1 cellular context compared by ENCODE assay signal in the genomic region with DNA sequence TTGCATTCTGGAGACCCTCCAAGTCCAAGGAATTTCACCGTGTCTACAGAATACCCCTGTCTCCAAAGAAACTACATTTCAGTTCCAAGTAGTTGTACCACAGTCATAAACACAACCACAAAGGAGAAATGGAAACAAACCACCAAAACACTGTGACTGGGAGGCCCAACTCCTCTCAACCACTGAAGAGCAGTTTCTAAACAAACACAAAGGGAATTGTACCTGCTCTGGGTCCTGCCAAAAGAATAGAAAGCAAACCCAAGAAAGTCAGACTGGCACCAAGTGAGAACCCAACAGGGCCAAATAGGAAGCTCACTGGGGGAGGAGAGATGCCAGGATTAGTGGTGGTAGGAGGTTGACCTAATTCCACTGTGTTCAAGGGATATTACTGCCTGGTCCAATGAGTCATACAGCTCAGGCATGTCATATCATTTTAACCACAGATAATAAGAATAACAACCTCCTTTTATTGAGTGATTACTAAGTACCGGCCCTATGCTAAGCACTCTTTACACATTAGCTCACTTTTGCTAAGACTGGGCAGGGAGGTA.
TF ChIP-seq lines count a peak whose summit lies in the region.

No MANE protein-coding gene starts in this region.

TF ChIP-seq in K562, 482 proteins besides CTCF, POLR2A, EP300 and RAD21 (continued from another document):
- TF ChIP-seq, protein P1, sequence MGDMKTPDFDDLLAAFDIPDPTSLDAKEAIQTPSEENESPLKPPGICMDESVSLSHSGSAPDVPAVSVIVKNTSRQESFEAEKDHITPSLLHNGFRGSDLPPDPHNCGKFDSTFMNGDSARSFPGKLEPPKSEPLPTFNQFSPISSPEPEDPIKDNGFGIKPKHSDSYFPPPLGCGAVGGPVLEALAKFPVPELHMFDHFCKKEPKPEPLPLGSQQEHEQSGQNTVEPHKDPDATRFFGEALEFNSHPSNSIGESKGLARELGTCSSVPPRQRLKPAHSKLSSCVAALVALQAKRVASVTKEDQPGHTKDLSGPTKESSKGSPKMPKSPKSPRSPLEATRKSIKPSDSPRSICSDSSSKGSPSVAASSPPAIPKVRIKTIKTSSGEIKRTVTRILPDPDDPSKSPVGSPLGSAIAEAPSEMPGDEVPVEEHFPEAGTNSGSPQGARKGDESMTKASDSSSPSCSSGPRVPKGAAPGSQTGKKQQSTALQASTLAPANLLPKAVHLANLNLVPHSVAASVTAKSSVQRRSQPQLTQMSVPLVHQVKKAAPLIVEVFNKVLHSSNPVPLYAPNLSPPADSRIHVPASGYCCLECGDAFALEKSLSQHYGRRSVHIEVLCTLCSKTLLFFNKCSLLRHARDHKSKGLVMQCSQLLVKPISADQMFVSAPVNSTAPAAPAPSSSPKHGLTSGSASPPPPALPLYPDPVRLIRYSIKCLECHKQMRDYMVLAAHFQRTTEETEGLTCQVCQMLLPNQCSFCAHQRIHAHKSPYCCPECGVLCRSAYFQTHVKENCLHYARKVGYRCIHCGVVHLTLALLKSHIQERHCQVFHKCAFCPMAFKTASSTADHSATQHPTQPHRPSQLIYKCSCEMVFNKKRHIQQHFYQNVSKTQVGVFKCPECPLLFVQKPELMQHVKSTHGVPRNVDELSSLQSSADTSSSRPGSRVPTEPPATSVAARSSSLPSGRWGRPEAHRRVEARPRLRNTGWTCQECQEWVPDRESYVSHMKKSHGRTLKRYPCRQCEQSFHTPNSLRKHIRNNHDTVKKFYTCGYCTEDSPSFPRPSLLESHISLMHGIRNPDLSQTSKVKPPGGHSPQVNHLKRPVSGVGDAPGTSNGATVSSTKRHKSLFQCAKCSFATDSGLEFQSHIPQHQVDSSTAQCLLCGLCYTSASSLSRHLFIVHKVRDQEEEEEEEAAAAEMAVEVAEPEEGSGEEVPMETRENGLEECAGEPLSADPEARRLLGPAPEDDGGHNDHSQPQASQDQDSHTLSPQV (IDR thresholded peaks at IDR 0.05): peak; percentile 58; the same call in 1 of the 2 replicates
- TF ChIP-seq ESRRB (CRISPR knock-in tag; IDR thresholded peaks at IDR 0.05; ENCODE audit: borderline replicate concordance) (no peak), ZNF121 (CRISPR knock-in tag; conservative IDR thresholded peaks at IDR 0.05) (no peak), ELF2 (CRISPR knock-in tag; IDR thresholded peaks at IDR 0.05) (no peak), HOMEZ (CRISPR knock-in tag; IDR thresholded peaks at IDR 0.05) (no peak), SMARCA5 (IDR thresholded peaks at IDR 0.05) (no peak), ZBTB49 (CRISPR knock-in tag; IDR thresholded peaks at IDR 0.05; ENCODE audit: borderline replicate concordance) (no peak), IRF1 (CRISPR knock-in tag; IDR thresholded peaks at IDR 0.05; ENCODE audit: borderline replicate concordance) (no peak), BHLHE40 (IDR thresholded peaks at IDR 0.05; ENCODE audit: low read length) (no peak), ARID1B (IDR thresholded peaks at IDR 0.05) (peak; percentile 54), FOXK1 (CRISPR knock-in tag; IDR thresholded peaks at IDR 0.05; ENCODE audit: borderline replicate concordance) (no peak), ZNF76 (CRISPR knock-in tag; IDR thresholded peaks at IDR 0.05; ENCODE audit: borderline replicate concordance) (no peak), SMARCA4 (IDR thresholded peaks at IDR 0.05) (peak; percentile 42; the same call in 1 of the 2 replicates), YBX1 (IDR thresholded peaks at IDR 0.05) (no peak), ZNF695 (CRISPR knock-in tag; IDR thresholded peaks at IDR 0.05) (no peak), SMARCE1 (IDR thresholded peaks at IDR 0.05) (peak; percentile 69), JUND (IDR thresholded peaks at IDR 0.05; ENCODE audit: borderline replicate concordance, low read depth, low read length) (peak; percentile 82), JUND (tag; IDR thresholded peaks at IDR 0.05; ENCODE audit: borderline replicate concordance, low read depth, low read length) (peak; percentile 75; the same call in 2 of the 3 replicates), KLF16 (IDR thresholded peaks at IDR 0.05) (no peak), RCOR1 (IDR thresholded peaks at IDR 0.05; ENCODE audit: borderline replicate concordance in 1 of 2, low read depth in 2 of 2, low read length in 2 of 2) (0 out of 4 replicates have a peak, but pooled peaks of 1 of the 2 experiments have one; percentile 11), ZNF24 (IDR thresholded peaks at IDR 0.05) (no peak), FOSL1 (tag; conservative IDR thresholded peaks at IDR 0.05) (peak; percentile 89), ARID3A (IDR thresholded peaks at IDR 0.05; ENCODE audit: borderline replicate concordance, low read depth, low read length) (0 out of 2 replicates have a peak, but pooled peaks have one; percentile 32)
- TF ChIP-seq, protein P2, sequence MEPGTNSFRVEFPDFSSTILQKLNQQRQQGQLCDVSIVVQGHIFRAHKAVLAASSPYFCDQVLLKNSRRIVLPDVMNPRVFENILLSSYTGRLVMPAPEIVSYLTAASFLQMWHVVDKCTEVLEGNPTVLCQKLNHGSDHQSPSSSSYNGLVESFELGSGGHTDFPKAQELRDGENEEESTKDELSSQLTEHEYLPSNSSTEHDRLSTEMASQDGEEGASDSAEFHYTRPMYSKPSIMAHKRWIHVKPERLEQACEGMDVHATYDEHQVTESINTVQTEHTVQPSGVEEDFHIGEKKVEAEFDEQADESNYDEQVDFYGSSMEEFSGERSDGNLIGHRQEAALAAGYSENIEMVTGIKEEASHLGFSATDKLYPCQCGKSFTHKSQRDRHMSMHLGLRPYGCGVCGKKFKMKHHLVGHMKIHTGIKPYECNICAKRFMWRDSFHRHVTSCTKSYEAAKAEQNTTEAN (CRISPR knock-in tag; IDR thresholded peaks at IDR 0.05): no peak
- TF ChIP-seq, protein P3, sequence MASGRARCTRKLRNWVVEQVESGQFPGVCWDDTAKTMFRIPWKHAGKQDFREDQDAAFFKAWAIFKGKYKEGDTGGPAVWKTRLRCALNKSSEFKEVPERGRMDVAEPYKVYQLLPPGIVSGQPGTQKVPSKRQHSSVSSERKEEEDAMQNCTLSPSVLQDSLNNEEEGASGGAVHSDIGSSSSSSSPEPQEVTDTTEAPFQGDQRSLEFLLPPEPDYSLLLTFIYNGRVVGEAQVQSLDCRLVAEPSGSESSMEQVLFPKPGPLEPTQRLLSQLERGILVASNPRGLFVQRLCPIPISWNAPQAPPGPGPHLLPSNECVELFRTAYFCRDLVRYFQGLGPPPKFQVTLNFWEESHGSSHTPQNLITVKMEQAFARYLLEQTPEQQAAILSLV (tag; IDR thresholded peaks at IDR 0.05): no peak
